In genomic region chr2:47486858-47487497, GRCh38 we compare ENCODE assay signal across 8 cellular contexts.
DNase-seq lines count a peak whose midpoint lies in the region; ATAC-seq and TF ChIP-seq lines count a peak whose summit lies in the region.

No MANE protein-coding gene starts in this region.

- H3K4me3 ChIP-seq in lower lobe of right lung = no peak overlapping the region
- H3K4me3 ChIP-seq in sigmoid colon = no peak overlapping the region

- peak; percentile 59 for ATAC-seq in GM18508 (IDR thresholded peaks at IDR 0.05; ENCODE audit: insufficient read depth, unreplicated experiment)
- peak; percentile 60 for ATAC-seq in HG02610 (IDR thresholded peaks at IDR 0.05; ENCODE audit: unreplicated experiment)
- ATAC-seq in lower lobe of right lung = peak; percentile 50 to 71

- DNase-seq in NOMO-1 treated with dmso at 0.1 percent for 144 hours (lab: John Stamatoyannopoulos, UW; ENCODE audit: unreplicated experiment) = peak; percentile 86
- no peak for DNase-seq in lower lobe of right lung
- no peak for DNase-seq in NCI-H526 treated with DMSO at 0.1 percent for 48 hours (lab: John Stamatoyannopoulos, UW)
- DNase-seq in A172 (ENCODE audit: low spot score) = no peak
- DNase-seq in SK-N-DZ (ENCODE audit: low spot score) = no peak
- no peak for DNase-seq in sigmoid colon

- TF ChIP-seq CTCF in lower lobe of right lung (IDR thresholded peaks at IDR 0.05) (no peak), sigmoid colon (IDR thresholded peaks at IDR 0.05) (no peak)

- H3K9me3 ChIP-seq in lower lobe of right lung = no peaks in the 10 kb centered on the region
- no peaks in the 10 kb centered on the region for H3K9me3 ChIP-seq in sigmoid colon

- intact Hi-C loops in lower lobe of right lung (cut with DNase I) = no loop called here
- intact Hi-C loops in sigmoid colon (cut with DNase I) = no loop called here

- TF ChIP-seq POLR2A in sigmoid colon (IDR thresholded peaks at IDR 0.05) = no peak

- WGBS in sigmoid colon, 2 donors = 29 to 39% methylated on average over 2 of the region's 2 CpGs

- H3K4me1 ChIP-seq in lower lobe of right lung (peaks cover 20% of the 10 kb centered on the region), sigmoid colon (no peaks in the 10 kb centered on the region)

- H3K27me3 ChIP-seq in lower lobe of right lung (ENCODE audit: low read depth) = no peaks in the 10 kb centered on the region
- no peaks in the 10 kb centered on the region for H3K27me3 ChIP-seq in sigmoid colon

- H3K36me3 ChIP-seq in lower lobe of right lung = peaks cover 8% of the 10 kb centered on the region
- peaks cover 0 to 5% (median 2%) of the 10 kb centered on the region in 4 donors for H3K36me3 ChIP-seq in sigmoid colon

- H3K27ac ChIP-seq in lower lobe of right lung (no peak overlapping the region), sigmoid colon (no peak overlapping the region)

- no peak for TF ChIP-seq EP300 in sigmoid colon (IDR thresholded peaks at IDR 0.05)
